Comparison of ENCODE assay signal across 8 cellular contexts in genomic region chr17:9645858-9646555, GRCh38. TPM values are rescaled to one million over a fixed set of nuclear protein-coding genes. Genes with fewer than 3 reads are reported as not detected.
DNase-seq lines count a peak whose midpoint lies in the region; ATAC-seq and TF ChIP-seq lines count a peak whose summit lies in the region.

No MANE protein-coding gene starts in this region.

- peaks cover 12% of the 10 kb centered on the region for H3F3A ChIP-seq in GM23248 (ENCODE audit: insufficient read depth)

- peaks cover 18 to 24% (median 20%) of the 10 kb centered on the region in 3 donors for H3K27me3 Mint-ChIP-seq in CD14-positive monocyte (ENCODE audit: low read depth in 3 of 3)

- peak overlapping the region; percentile 67 for H2AFZ ChIP-seq in GM23248

- intact Hi-C loops in CD14-positive monocyte (cut with micrococcal nuclease): no loop called here

- H3K4me3 ChIP-seq in GM23248 (peak overlapping the region; percentile 55), ectodermal cell (ENCODE audit: insufficient read depth, low read depth, low read length) (peak overlapping the region; percentile 53)

- no peak for TF ChIP-seq CTCF in CD14-positive monocyte (IDR thresholded peaks at IDR 0.05)

- H3K4me2 ChIP-seq in GM23248 (ENCODE audit: unreplicated experiment): peak overlapping the region; percentile 63

- ATAC-seq in SK-N-SH treated with all-trans-retinoic acid at 6 μM for 48 hours (peak; percentile 33), HG03520 (IDR thresholded peaks at IDR 0.05; ENCODE audit: unreplicated experiment) (no peak), HG02884 (IDR thresholded peaks at IDR 0.05; ENCODE audit: unreplicated experiment) (no peak)

- H4K20me1 ChIP-seq in GM23248 (ENCODE audit: insufficient read depth): no peaks in the 10 kb centered on the region

- peak overlapping the region; percentile 56 to 87 for H3K4me3 Mint-ChIP-seq in CD14-positive monocyte

- H3K27ac ChIP-seq in GM23248: no peak overlapping the region
- no peak overlapping the region for H3K27ac ChIP-seq in ectodermal cell (ENCODE audit: insufficient read depth, low read depth, low read length, poor library complexity, severe bottlenecking)

- H3K9ac ChIP-seq in GM23248: no peak overlapping the region

- H3K36me3 ChIP-seq in GM23248 (ENCODE audit: low read depth) (no peaks in the 10 kb centered on the region), ectodermal cell (ENCODE audit: control insufficient read depth, insufficient read depth, low read length) (no peaks in the 10 kb centered on the region)

- no peaks in the 10 kb centered on the region for H3K9me2 ChIP-seq in GM23248 (ENCODE audit: insufficient read depth)

- peaks cover 23% of the 10 kb centered on the region for H3K4me1 Mint-ChIP-seq in CD14-positive monocyte

- H3K4me1 ChIP-seq in GM23248 (ENCODE audit: insufficient read depth) (peaks cover 11% of the 10 kb centered on the region; the same call in 1 of the 2 replicates), ectodermal cell (ENCODE audit: control insufficient read depth, insufficient read depth, low read length) (peaks cover 23% of the 10 kb centered on the region)

- peaks cover 0 to 3% of the 10 kb centered on the region in 2 donors for H3K36me3 Mint-ChIP-seq in CD14-positive monocyte

- H3K9me3 ChIP-seq in GM23248 (ENCODE audit: low read depth): no peaks in the 10 kb centered on the region
- no peaks in the 10 kb centered on the region for H3K9me3 ChIP-seq in ectodermal cell (ENCODE audit: control insufficient read depth, low read length)

- no peaks in the 10 kb centered on the region for H3K79me2 ChIP-seq in GM23248 (ENCODE audit: insufficient read depth)

- peak overlapping the region in 1 of 7 donors; percentile 14 for H3K27ac Mint-ChIP-seq in CD14-positive monocyte

- H3K9me3 Mint-ChIP-seq in CD14-positive monocyte: peaks cover 0 to 6% (median 2%) of the 10 kb centered on the region in 7 donors

- 6% methylated on average over 43 to 47 of the region's 50 CpGs for WGBS in GM23248 (ENCODE audit: low coverage in 1 of 2, low lambda C conversion rate in 2 of 2, missing lambda C conversion rate in 2 of 2), 2 experiments
- 1 to 2% methylated on average over 50 of the region's 50 CpGs for WGBS in ectodermal cell, 2 experiments

- DNase-seq in CD14-positive monocyte (ENCODE audit: low spot score) (no peak), GM23248 (peak; percentile 20), mucosa of gallbladder (ENCODE audit: low spot score) (peak; percentile 54), ureter (ENCODE audit: low spot score) (peak; percentile 58)

- in situ Hi-C loops in GM23248 (cut with MboI): no loop called here

- peaks cover 14% of the 10 kb centered on the region for H3K27me3 ChIP-seq in GM23248 (replicated peaks; ENCODE audit: insufficient read depth)
- H3K27me3 ChIP-seq in ectodermal cell (ENCODE audit: control insufficient read depth, insufficient read depth, low read length, poor library complexity, severe bottlenecking): peaks cover 39% of the 10 kb centered on the region

TF ChIP-seq in SK-N-SH treated with all-trans-retinoic acid at 6 μM for 48 hours, 23 proteins besides CTCF, POLR2A, EP300 and RAD21:
- TF ChIP-seq ZNF565 (CRISPR knock-in tag; conservative IDR thresholded peaks at IDR 0.05; ENCODE audit: low read depth): no peak
- no peak for TF ChIP-seq TCF4 (CRISPR knock-in tag; IDR thresholded peaks at IDR 0.05; ENCODE audit: borderline replicate concordance)
- TF ChIP-seq ZC3H10 (CRISPR knock-in tag; IDR thresholded peaks at IDR 0.05): no peak
- no peak for TF ChIP-seq RARB (CRISPR knock-in tag; IDR thresholded peaks at IDR 0.05)
- TF ChIP-seq CSDC2 (CRISPR knock-in tag; IDR thresholded peaks at IDR 0.05): no peak
- TF ChIP-seq ZNF8 (CRISPR knock-in tag; IDR thresholded peaks at IDR 0.05): no peak
- no peak for TF ChIP-seq CREB5 (CRISPR knock-in tag; IDR thresholded peaks at IDR 0.05; ENCODE audit: low read depth)
- TF ChIP-seq ZNF70 (CRISPR knock-in tag; IDR thresholded peaks at IDR 0.05): no peak
- no peak for TF ChIP-seq BACH2 (CRISPR knock-in tag; IDR thresholded peaks at IDR 0.05; ENCODE audit: borderline replicate concordance)
- TF ChIP-seq, protein P1, sequence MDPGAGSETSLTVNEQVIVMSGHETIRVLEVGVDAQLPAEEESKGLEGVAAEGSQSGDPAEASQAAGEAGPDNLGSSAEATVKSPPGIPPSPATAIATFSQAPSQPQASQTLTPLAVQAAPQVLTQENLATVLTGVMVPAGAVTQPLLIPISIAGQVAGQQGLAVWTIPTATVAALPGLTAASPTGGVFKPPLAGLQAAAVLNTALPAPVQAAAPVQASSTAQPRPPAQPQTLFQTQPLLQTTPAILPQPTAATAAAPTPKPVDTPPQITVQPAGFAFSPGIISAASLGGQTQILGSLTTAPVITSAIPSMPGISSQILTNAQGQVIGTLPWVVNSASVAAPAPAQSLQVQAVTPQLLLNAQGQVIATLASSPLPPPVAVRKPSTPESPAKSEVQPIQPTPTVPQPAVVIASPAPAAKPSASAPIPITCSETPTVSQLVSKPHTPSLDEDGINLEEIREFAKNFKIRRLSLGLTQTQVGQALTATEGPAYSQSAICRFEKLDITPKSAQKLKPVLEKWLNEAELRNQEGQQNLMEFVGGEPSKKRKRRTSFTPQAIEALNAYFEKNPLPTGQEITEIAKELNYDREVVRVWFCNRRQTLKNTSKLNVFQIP (CRISPR knock-in tag; IDR thresholded peaks at IDR 0.05; ENCODE audit: borderline replicate concordance, low read depth): no peak
- no peak for TF ChIP-seq CSRNP3 (CRISPR knock-in tag; IDR thresholded peaks at IDR 0.05)
- no peak for TF ChIP-seq ISL1 (CRISPR knock-in tag; IDR thresholded peaks at IDR 0.05)
- no peak for TF ChIP-seq GLIS3 (CRISPR knock-in tag; IDR thresholded peaks at IDR 0.05)
- TF ChIP-seq ARNTL (CRISPR knock-in tag; IDR thresholded peaks at IDR 0.05; ENCODE audit: borderline replicate concordance, low read depth): no peak

RNA-seq across cellular contexts. Expression of gene USP43, which starts 0.7 kb away (rescaled TPM):
- polyA plus RNA-seq in CD14-positive monocyte (under 1 TPM in 1 of 2 donors, not detected in 1; 0.05 TPM), GM23248 (2016; fragmentation: Nextera tagmentation; extraction: Ambion mirVana) (0.08 TPM in 1 of 2 replicates, not detected in the other)
- total RNA-seq in GM23248 (2014; rRNA removed; shearing (Covaris generic)): 0.25 TPM in 1 of 2 replicates, not detected in the other
- polyA plus RNA-seq in ectodermal cell (2013, experiment 1 of 4): 0.15 TPM
- polyA plus RNA-seq in ectodermal cell (2013, experiment 2 of 4): 0.09 TPM
- 0.16 TPM for polyA plus RNA-seq in ectodermal cell (2013, experiment 3 of 4)
- 0.24 TPM for polyA plus RNA-seq in ectodermal cell (2013, experiment 4 of 4)
- total RNA-seq in mucosa of gallbladder (8.2 TPM), ureter (7.6 TPM)
